In genomic region chr2:102063948-102064678, GRCh38 we compare ENCODE assay signal across 8 cellular contexts.
A peak's percentile ranks its signal among the peaks of the same experiment; 100 is the strongest.
DNase-seq lines count a peak whose midpoint lies in the region; ATAC-seq and TF ChIP-seq lines count a peak whose summit lies in the region.

No MANE protein-coding gene starts in this region.

- ATAC-seq in HG02571 (IDR thresholded peaks at IDR 0.05; ENCODE audit: unreplicated experiment) (no peak), GM21619 (IDR thresholded peaks at IDR 0.05; ENCODE audit: unreplicated experiment) (no peak), GM18505 (IDR thresholded peaks at IDR 0.05; ENCODE audit: unreplicated experiment) (no peak)

- H3K9me3 Mint-ChIP-seq in activated naive CD8-positive, alpha-beta T cell treated with anti-CD3 and anti-CD28 coated beads for 36 hours, result peaks cover 3% of the 10 kb centered on the region

- H3K4me1 Mint-ChIP-seq in activated naive CD8-positive, alpha-beta T cell treated with anti-CD3 and anti-CD28 coated beads for 36 hours, result peaks cover 20% of the 10 kb centered on the region

- H3K27me3 ChIP-seq in MG63, result no peaks in the 10 kb centered on the region
- no peaks in the 10 kb centered on the region for H3K27me3 ChIP-seq in right atrium auricular region

- no peaks in the 10 kb centered on the region for H3K36me3 Mint-ChIP-seq in activated naive CD8-positive, alpha-beta T cell treated with anti-CD3 and anti-CD28 coated beads for 36 hours

- no peak for TF ChIP-seq CTCF in right atrium auricular region (IDR thresholded peaks at IDR 0.05)

- DNase-seq in COLO668 (lab: John Stamatoyannopoulos, UW; ENCODE audit: unreplicated experiment), result peak; percentile 11
- DNase-seq in MG63, result peak; percentile 96
- no peak for DNase-seq in activated naive CD8-positive, alpha-beta T cell treated with anti-CD3 and anti-CD28 coated beads for 36 hours
- peak; percentile 98 for DNase-seq in right atrium auricular region (ENCODE audit: low spot score)
- peak; percentile 97 for DNase-seq in renal cortical epithelial cell (ENCODE audit: low read depth)

- peak overlapping the region; percentile 3 for H3K27ac Mint-ChIP-seq in activated naive CD8-positive, alpha-beta T cell treated with anti-CD3 and anti-CD28 coated beads for 36 hours

- H3K4me3 ChIP-seq in MG63 (peak overlapping the region; percentile 8; the same call in 1 of the 2 replicates), right atrium auricular region (no peak overlapping the region)

- peaks cover 0 to 77% of the 10 kb centered on the region in 2 donors for H3K4me1 ChIP-seq in right atrium auricular region

- H3K9me3 ChIP-seq in MG63 (peaks cover 3% of the 10 kb centered on the region; the same call in 1 of the 2 replicates), right atrium auricular region (no peaks in the 10 kb centered on the region)

- H3K27me3 Mint-ChIP-seq in activated naive CD8-positive, alpha-beta T cell treated with anti-CD3 and anti-CD28 coated beads for 36 hours, result no peaks in the 10 kb centered on the region

- no peak for TF ChIP-seq POLR2A in GM18505 (IDR thresholded peaks at IDR 0.05; ENCODE audit: borderline replicate concordance, extremely low read depth, insufficient read depth, insufficient read length)

- peak overlapping the region; percentile 90 to 96 for H3K27ac ChIP-seq in right atrium auricular region

- H3K36me3 ChIP-seq in MG63 (no peaks in the 10 kb centered on the region; the same call in 1 of the 2 replicates), right atrium auricular region (no peaks in the 10 kb centered on the region)

- H3K4me3 Mint-ChIP-seq in activated naive CD8-positive, alpha-beta T cell treated with anti-CD3 and anti-CD28 coated beads for 36 hours, result no peak overlapping the region
